Comparison of ENCODE assay signal across 18 cellular contexts in genomic region chr3:180910823-180911222, GRCh38. TPM values are rescaled to one million over a fixed set of nuclear protein-coding genes. Genes with fewer than 3 reads are reported as not detected.
DNase-seq lines count a peak whose midpoint lies in the region; ATAC-seq, FAIRE-seq and TF ChIP-seq lines count a peak whose summit lies in the region.
"Had no signal": no experiment of that assay in that cellular context is flagged by ENCODE, and none has a peak within 500 bp of the region (broad histone marks: within the 10 kb centered on the region; RNA-seq: fewer than 3 reads in every experiment).

No MANE protein-coding gene starts in this region.

- no peak overlapping the region; a peak in 1 of 4 replicates for H3K4me2 ChIP-seq in H1 (ENCODE audit: insufficient read depth in 1 of 2, low read depth in 2 of 2, low read length in 2 of 2)

- H3K79me1 ChIP-seq in H1 (ENCODE audit: low read depth, low read length): no peaks in the 10 kb centered on the region

- peak overlapping the region; percentile 4 for H3K4me3 Mint-ChIP-seq in activated naive CD4-positive, alpha-beta T cell treated with anti-CD3 and anti-CD28 coated beads for 36 hours
- H3K4me3 Mint-ChIP-seq in T-cell: peak overlapping the region; percentile 41 to 90 (median 47)
- H3K4me3 Mint-ChIP-seq in stimulated activated naive B cell treated with anti-CD40 and anti-IgM and Interleukin-4, amounts not matched to agents 10 μg/mL and 1 μg/mL and 100 μg/mL, for 72 hours: peak overlapping the region in 1 of 2 donors; percentile 22

- no peak overlapping the region for H2BK15ac ChIP-seq in H1 (ENCODE audit: low read length)

- H3K27ac ChIP-seq in H1 (ENCODE audit: low read depth, low read length) (no peak overlapping the region), caudate nucleus (ENCODE audit: low read depth, low read length) (no peak overlapping the region)

- intact Hi-C loops in activated naive CD4-positive, alpha-beta T cell treated with anti-CD3 and anti-CD28 coated beads for 36 hours (cut with micrococcal nuclease): loop anchor here (5.0 to 10.0 kb wide), 4 partner anchors 171 to 1586 kb away; partner anchors contain the start of gene ZNF639

- no peak for TF ChIP-seq EP300 in H1 (IDR thresholded peaks at IDR 0.05; ENCODE audit: borderline replicate concordance in 1 of 2, low read depth in 2 of 2, low read length in 2 of 2)

- H3K9me3 Mint-ChIP-seq in activated naive CD4-positive, alpha-beta T cell treated with anti-CD3 and anti-CD28 coated beads for 36 hours: peaks cover 3% of the 10 kb centered on the region
- peaks cover 0 to 3% (median 3%) of the 10 kb centered on the region in 3 donors for H3K9me3 Mint-ChIP-seq in T-cell
- H3K9me3 Mint-ChIP-seq in stimulated activated naive B cell treated with anti-CD40 and anti-IgM and Interleukin-4, amounts not matched to agents 10 μg/mL and 1 μg/mL and 100 μg/mL, for 72 hours: peaks cover 0 to 2% of the 10 kb centered on the region in 2 donors

- ATAC-seq in T-cell (replicated peaks in 1 of 4): no peak
- ATAC-seq in stimulated activated naive B cell treated with anti-CD40 and anti-IgM and Interleukin-4, amounts not matched to agents 10 μg/mL and 1 μg/mL and 100 μg/mL, for 72 hours (replicated peaks): no peak
- ATAC-seq: HCT116, left lobe of liver, Panc1 had no signal

- peaks cover 0 to 4% (median 0%) of the 10 kb centered on the region in 4 experiments; a peak in 4 of 7 replicates for H3K4me1 ChIP-seq in H1 (replicated peaks in 1 of 4; ENCODE audit: control insufficient read depth in 3 of 4, insufficient read depth in 4 of 4, low read length in 3 of 4)

- H2BK20ac ChIP-seq in H1 (ENCODE audit: low read length): no peak overlapping the region

- H3K56ac ChIP-seq in H1 (replicated peaks; ENCODE audit: insufficient read length, low read depth, low read length): no peak overlapping the region

- no peak overlapping the region for H3K9ac ChIP-seq in H1 (replicated peaks in 1 of 4; ENCODE audit: extremely low read depth in 1 of 4, low read depth in 3 of 4, low read length in 3 of 4)

- POLR2A ChIA-PET in T-cell (lab: Charles Lee) (interaction anchor here (0.5 to 0.6 kb wide), 3 partner anchors 16 to 56 kb away, joined by 3 to 8 read pairs (median 7); no protein-coding TSS in a partner anchor), H1 (lab: Charles Lee; ENCODE audit: partially characterized antibody) (interaction anchor here (0.9 to 3.4 kb wide), 3 partner anchors 11 to 14 kb away, joined by 3 to 18 read pairs (median 4); no protein-coding TSS in a partner anchor)

- no peak overlapping the region for H4K91ac ChIP-seq in H1 (replicated peaks; ENCODE audit: insufficient read length, low read length)

- CTCF ChIA-PET in activated naive CD4-positive, alpha-beta T cell treated with anti-CD3 and anti-CD28 coated beads for 36 hours (lab: Charles Lee): interaction anchor here (0.6 to 2.3 kb wide), 4 partner anchors 10 to 74 kb away, joined by 3 to 11 read pairs (median 4); no protein-coding TSS in a partner anchor
- CTCF ChIA-PET in T-cell (lab: Charles Lee): interaction anchor here (0.7 kb wide), 3 partner anchors 24 to 42 kb away, joined by 3 to 4 read pairs (median 4); no protein-coding TSS in a partner anchor
- CTCF ChIA-PET in H1 (lab: Charles Lee; ENCODE audit: partially characterized antibody): interaction anchor here (0.6 to 2.8 kb wide), 5 partner anchors 10 to 1104 kb away, joined by 3 to 16 read pairs (median 6); no protein-coding TSS in a partner anchor

- H3K18ac ChIP-seq in H1 (ENCODE audit: extremely low read depth, low read length): no peak overlapping the region

- WGBS in H1 (ENCODE audit: extremely low coverage in 1 of 2, insufficient coverage in 1 of 2, insufficient read length in 1 of 2, insufficient replicate concordance in 2 of 2, low coverage in 1 of 2, low lambda C conversion rate in 2 of 2, missing lambda C conversion rate in 1 of 2), 2 experiments: 76% methylated on average over 2 of the region's 4 CpGs; no CpG with 5 or more reads in 1 of the 2 experiments

- H3K4me1 Mint-ChIP-seq in activated naive CD4-positive, alpha-beta T cell treated with anti-CD3 and anti-CD28 coated beads for 36 hours (ENCODE audit: low read depth): peaks cover 43% of the 10 kb centered on the region
- H3K4me1 Mint-ChIP-seq in T-cell: peaks cover 51 to 55% (median 52%) of the 10 kb centered on the region in 3 donors
- peaks cover 22 to 26% of the 10 kb centered on the region in 2 donors for H3K4me1 Mint-ChIP-seq in stimulated activated naive B cell treated with anti-CD40 and anti-IgM and Interleukin-4, amounts not matched to agents 10 μg/mL and 1 μg/mL and 100 μg/mL, for 72 hours

- H3K27me3 Mint-ChIP-seq in activated naive CD4-positive, alpha-beta T cell treated with anti-CD3 and anti-CD28 coated beads for 36 hours (ENCODE audit: low read depth): no peaks in the 10 kb centered on the region
- peaks cover 1 to 3% of the 10 kb centered on the region in 2 donors for H3K27me3 Mint-ChIP-seq in T-cell
- H3K27me3 Mint-ChIP-seq in stimulated activated naive B cell treated with anti-CD40 and anti-IgM and Interleukin-4, amounts not matched to agents 10 μg/mL and 1 μg/mL and 100 μg/mL, for 72 hours: no peaks in the 10 kb centered on the region
- H3K27me3 Mint-ChIP-seq: progenitor cell of endocrine pancreas had no signal

- TF ChIP-seq POLR2A in H1 (IDR thresholded peaks at IDR 0.05; ENCODE audit: control extremely low read depth in 1 of 2, low read depth in 2 of 2, low read length in 2 of 2): no peak

- no peak overlapping the region for H2AFZ ChIP-seq in H1 (ENCODE audit: low read length)

- no peaks in the 10 kb centered on the region for H3K27me3 ChIP-seq in H1 (replicated peaks in 1 of 4; ENCODE audit: control insufficient read depth in 3 of 4, extremely low read depth in 1 of 4, insufficient read depth in 3 of 4, low read length in 3 of 4)
- H3K27me3 ChIP-seq: dorsolateral prefrontal cortex had no signal

- no peak overlapping the region for H2BK5ac ChIP-seq in H1 (ENCODE audit: low read depth, low read length)

- H4K20me1 ChIP-seq in H1 (replicated peaks in 1 of 2; ENCODE audit: control insufficient read depth in 1 of 2, insufficient read depth in 2 of 2, low read length in 2 of 2): peaks cover 17 to 19% of the 10 kb centered on the region in 2 experiments

- no peaks in the 10 kb centered on the region for H3K9me3 ChIP-seq in H1 (ENCODE audit: insufficient read depth in 2 of 2, low read depth in 1 of 2, low read length in 1 of 2)

- H2BK120ac ChIP-seq in H1 (replicated peaks; ENCODE audit: low read depth, low read length): no peak overlapping the region

- H3K4me3 ChIP-seq in H1 (ENCODE audit: extremely low read depth in 1 of 4, insufficient read depth in 2 of 4, low read depth in 3 of 4, low read length in 4 of 4): no peak overlapping the region

- no peak overlapping the region for H4K8ac ChIP-seq in H1 (ENCODE audit: extremely low read depth, insufficient read depth, low read length)

- H3K23ac ChIP-seq in H1 (ENCODE audit: insufficient read length): no peak overlapping the region

- DNase-seq in activated naive CD4-positive, alpha-beta T cell treated with anti-CD3 and anti-CD28 coated beads for 36 hours: no peak
- no peak for DNase-seq in activated naive CD4-positive, alpha-beta T cell (lab: John Stamatoyannopoulos, UW)
- DNase-seq in T-cell (no peak), H1 (ENCODE audit: low read depth in 1 of 2, low spot score in 2 of 2) (no peak), inferior parietal cortex (ENCODE audit: extremely low spot score) (no peak), caudate nucleus (lab: John Stamatoyannopoulos, UW) (no peak), NCI-H1048 (lab: John Stamatoyannopoulos, UW) (no peak)
- no peak for DNase-seq in stimulated activated naive B cell treated with anti-CD40 and anti-IgM and Interleukin-4, amounts not matched to agents 10 μg/mL and 1 μg/mL and 100 μg/mL, for 72 hours
- DNase-seq: activated effector memory CD4-positive, alpha-beta T cell treated with Interleukin-2 at 50 U/mL for 16 hours; amygdala; central memory CD4-positive, alpha-beta T cell; dorsolateral prefrontal cortex; NCI-H1417 had no signal

- H4K5ac ChIP-seq in H1 (ENCODE audit: insufficient read length, low read depth, low read length): no peak overlapping the region

- TF ChIP-seq CTCF in H1 (IDR thresholded peaks at IDR 0.05; ENCODE audit: control extremely low read depth in 1 of 3, insufficient read depth in 1 of 3, low read depth in 1 of 3, low read length in 3 of 3): no peak

- H3K36me3 ChIP-seq in H1 (ENCODE audit: control insufficient read depth in 2 of 4, insufficient read depth in 4 of 4, low read length in 3 of 4): peaks cover 0 to 12% (median 4%) of the 10 kb centered on the region in 4 experiments; a peak in 2 of 8 replicates
- H3K36me3 ChIP-seq: thoracic aorta had no signal

- H3K4ac ChIP-seq in H1 (replicated peaks; ENCODE audit: insufficient read length, low read depth, low read length): no peak overlapping the region

- no peak for FAIRE-seq in H1 (lab: Jason Lieb, UNC)

- H3K27ac Mint-ChIP-seq in activated naive CD4-positive, alpha-beta T cell treated with anti-CD3 and anti-CD28 coated beads for 36 hours: peak overlapping the region; percentile 50
- H3K27ac Mint-ChIP-seq in T-cell: peak overlapping the region; percentile 55 to 99
- H3K27ac Mint-ChIP-seq in stimulated activated naive B cell treated with anti-CD40 and anti-IgM and Interleukin-4, amounts not matched to agents 10 μg/mL and 1 μg/mL and 100 μg/mL, for 72 hours: peak overlapping the region; percentile 99

- H2BK12ac ChIP-seq in H1 (ENCODE audit: low read depth, low read length): 0 out of 2 replicates have a peak overlapping the region, but pooled peaks have one; percentile 69

- H3K14ac ChIP-seq in H1 (ENCODE audit: insufficient read length): no peak overlapping the region

- no peaks in the 10 kb centered on the region for H3K23me2 ChIP-seq in H1 (ENCODE audit: low read depth, low read length)

- no peak for TF ChIP-seq RAD21 in H1 (IDR thresholded peaks at IDR 0.05 in 1 of 2, conservative IDR thresholded peaks at IDR 0.05 in 1 of 2; ENCODE audit: low read depth in 2 of 2, low read length in 2 of 2)

- peaks cover 17% of the 10 kb centered on the region for H3K36me3 Mint-ChIP-seq in activated naive CD4-positive, alpha-beta T cell treated with anti-CD3 and anti-CD28 coated beads for 36 hours (ENCODE audit: low read depth)
- H3K36me3 Mint-ChIP-seq in T-cell: peaks cover 8% of the 10 kb centered on the region
- H3K36me3 Mint-ChIP-seq in stimulated activated naive B cell treated with anti-CD40 and anti-IgM and Interleukin-4, amounts not matched to agents 10 μg/mL and 1 μg/mL and 100 μg/mL, for 72 hours: peaks cover 4 to 5% of the 10 kb centered on the region in 2 donors

- H2AK5ac ChIP-seq in H1 (ENCODE audit: low read depth, low read length): no peak overlapping the region

- peaks cover 31 to 33% of the 10 kb centered on the region in 2 experiments for H3K79me2 ChIP-seq in H1 (ENCODE audit: control insufficient read depth in 1 of 2, insufficient read depth in 2 of 2, low read length in 2 of 2)

RNA-seq across cellular contexts. Expression of gene FXR1, which starts 1.6 kb away (rescaled TPM):
- 100 to 1,000 TPM; 184 to 194 TPM for total RNA-seq in activated naive CD4-positive, alpha-beta T cell treated with anti-CD3 and anti-CD28 coated beads for 36 hours
- 100 to 1,000 TPM in 3 of 5 donors, 10 to 100 TPM in 2; 97.5 to 150 (median 100) TPM for total RNA-seq in T-cell
- 264 and 283 TPM in 2 replicates for total RNA-seq in H1 (2021; fragmentation: NEBNext Ultra II Directional; extraction: Animal tissue kit (Norgen Biotek cat#: 25700))
- 80.4 and 108 TPM in 2 replicates for polyA plus RNA-seq in H1 (2011; rRNA removed)
- 203 TPM for polyA plus RNA-seq in H1 (2011; cell fraction: cytosol; rRNA removed)
- 112 TPM for polyA plus RNA-seq in H1 (2011; cell fraction: nucleus; rRNA removed)
- 197 to 222 TPM (median 212 TPM) in 4 replicates for polyA plus RNA-seq in H1 (2012, experiment 1 of 2)
- polyA plus RNA-seq in H1 (2012, experiment 2 of 2): 16.1 TPM
- 190 TPM for polyA plus RNA-seq in H1 (2013, experiment 1 of 2)
- 185 TPM for polyA plus RNA-seq in H1 (2013, experiment 2 of 2)
- polyA minus RNA-seq in H1 (2011; rRNA and poly(A)+ RNA removed): 278 and 279 TPM in 2 replicates
- polyA minus RNA-seq in H1 (2011; cell fraction: cytosol; rRNA and poly(A)+ RNA removed): 159 TPM
- 248 TPM for polyA minus RNA-seq in H1 (2011; cell fraction: nucleus; rRNA and poly(A)+ RNA removed)
